ENCODE assay signal across 26 cellular contexts in the genomic region with DNA sequence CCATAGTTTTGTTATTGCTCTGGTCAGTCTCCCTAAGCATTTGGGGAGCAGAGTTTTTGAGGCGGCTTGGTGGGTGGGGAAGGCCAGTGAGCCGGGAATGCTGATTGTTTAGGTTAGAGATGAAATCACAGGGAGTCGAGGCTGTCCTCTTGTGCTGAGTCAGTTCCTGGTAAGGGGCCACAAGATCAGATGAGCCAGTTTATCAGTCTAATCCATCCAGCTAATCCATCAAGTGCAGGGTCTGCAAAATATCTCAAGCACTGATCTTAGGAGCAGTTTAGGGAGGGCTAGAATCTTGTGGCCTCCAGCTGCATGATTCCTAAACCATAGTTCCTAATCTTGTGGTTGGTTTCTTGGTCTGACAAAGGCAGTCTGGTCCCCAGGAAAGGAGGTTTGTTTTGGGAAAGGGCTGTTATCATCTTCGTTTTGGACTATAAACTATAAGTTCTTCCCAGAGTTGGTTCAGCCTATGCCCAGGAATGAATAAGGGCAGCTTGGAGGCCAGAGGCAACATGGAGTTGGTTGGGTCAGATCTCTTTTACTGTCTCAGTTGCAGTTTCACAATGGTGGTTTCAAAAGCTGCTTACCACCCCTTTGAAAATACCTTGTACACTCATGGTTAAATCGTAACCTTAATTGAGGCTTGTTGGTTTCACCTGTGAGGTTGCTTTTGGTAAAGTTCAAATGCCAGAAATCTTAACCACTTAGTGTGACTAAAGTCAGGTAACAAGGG. TPM values are rescaled to one million over a fixed set of nuclear protein-coding genes. Genes with fewer than 3 reads are reported as not detected.
DNase-seq lines count a peak whose midpoint lies in the region; ATAC-seq, FAIRE-seq and TF ChIP-seq lines count a peak whose summit lies in the region.
"Had no signal": no experiment of that assay in that cellular context is flagged by ENCODE, and none has a peak within 500 bp of the region (broad histone marks: within the 10 kb centered on the region; RNA-seq: fewer than 3 reads in every experiment).

No MANE protein-coding gene starts in this region.

- no TSS peak for BruUV-seq in K562 (replicated peaks; lab: Mats Ljungman, UMichigan)

- H3K9me1 ChIP-seq in K562 (ENCODE audit: control insufficient read depth, insufficient read depth, low read length) = no peaks in the 10 kb centered on the region

- H3K4me3 ChIP-seq in K562 = no peak overlapping the region
- H3K4me3 ChIP-seq in foreskin fibroblast (ENCODE audit: low read depth in 1 of 2, low read length in 2 of 2) = no peak overlapping the region
- H3K4me3 ChIP-seq: hepatocyte, lower lobe of right lung, sigmoid colon, upper lobe of right lung had no signal

- H3K27ac Mint-ChIP-seq in stimulated activated naive CD8-positive, alpha-beta T cell treated with anti-CD3 and anti-CD28 coated beads, Interleukin-15, amount 100 ng/mL, for 72 hours = no peak overlapping the region
- H3K27ac Mint-ChIP-seq: activated naive CD8-positive, alpha-beta T cell treated with anti-CD3 and anti-CD28 coated beads, Interleukin-2, amount 10 ng/mL, durations not matched to agents 7 days and 5 days; brain had no signal

- WGBS in K562 (ENCODE audit: insufficient coverage, low coverage, missing lambda C conversion rate) = 20% methylated on average over 5 of the region's 5 CpGs

- CTCF ChIA-PET in K562 (lab: Yijun Ruan, JAX; ENCODE audit: low intra/inter-chr PET ratio) = no interaction called here

- no peak for TF ChIP-seq RAD21 in K562 (CRISPR knock-in tag; conservative IDR thresholded peaks at IDR 0.05 in 1 of 2, IDR thresholded peaks at IDR 0.05 in 1 of 2)

- peak; percentile 70 for ATAC-seq in stimulated activated naive CD8-positive, alpha-beta T cell treated with anti-CD3 and anti-CD28 coated beads, Interleukin-15, amount 100 ng/mL, for 72 hours
- ATAC-seq in stimulated activated naive CD8-positive, alpha-beta T cell treated with anti-CD3 and anti-CD28 coated beads, Interleukin-15, Interleukin-2, amounts not matched to agents 100 U/mL and 50 U/mL, for 24 hours = no peak
- peak; percentile 54 for ATAC-seq in HG03521 (IDR thresholded peaks at IDR 0.05; ENCODE audit: unreplicated experiment)
- ATAC-seq in K562 = no peak
- ATAC-seq in GM21528 (IDR thresholded peaks at IDR 0.05; ENCODE audit: low FRiP score, unreplicated experiment) = no peak
- ATAC-seq: lower lobe of right lung, SK-N-SH treated with all-trans-retinoic acid at 6 μM for 48 hours, upper lobe of right lung had no signal

- H3K4me1 ChIP-seq in K562 (replicated peaks in 1 of 2; ENCODE audit: control insufficient read depth in 2 of 2, insufficient read depth in 2 of 2, low read length in 2 of 2) = peaks cover 0 to 15% of the 10 kb centered on the region in 2 experiments; a peak in 3 of 5 replicates

- no peak overlapping the region for H3K9ac ChIP-seq in K562 (ENCODE audit: insufficient read depth in 1 of 2, low read depth in 2 of 2, low read length in 2 of 2)

- no peak for TF ChIP-seq CTCF in K562 (IDR thresholded peaks at IDR 0.05 in 2 of 3, conservative IDR thresholded peaks at IDR 0.05 in 1 of 3; ENCODE audit: insufficient read depth in 2 of 3, low read depth in 1 of 3, low read length in 3 of 3)
- no peak for TF ChIP-seq CTCF in foreskin fibroblast (IDR thresholded peaks at IDR 0.05; ENCODE audit: low read depth, low read length)

- FAIRE-seq in K562 (lab: Jason Lieb, UNC) = no peak
- FAIRE-seq: A204.1, endothelial cell of umbilical vein had no signal

- no peak overlapping the region for H2AFZ ChIP-seq in K562 (ENCODE audit: low read depth, low read length)
- H2AFZ ChIP-seq: hepatocyte had no signal

- no peak for TF ChIP-seq POLR2A in K562 (conservative IDR thresholded peaks at IDR 0.05)

- no peak overlapping the region for H3K4me3 Mint-ChIP-seq in stimulated activated naive CD8-positive, alpha-beta T cell treated with anti-CD3 and anti-CD28 coated beads, Interleukin-15, amount 100 ng/mL, for 72 hours
- H3K4me3 Mint-ChIP-seq: activated naive CD8-positive, alpha-beta T cell treated with anti-CD3 and anti-CD28 coated beads, Interleukin-2, amount 10 ng/mL, durations not matched to agents 7 days and 5 days; brain had no signal

- intact Hi-C loops in K562 (cut with micrococcal nuclease) (no loop called here), posterior cingulate gyrus (cut with DNase I) (no loop called here)

- peaks cover 30 to 39% of the 10 kb centered on the region in 2 donors for H3K9me3 Mint-ChIP-seq in stimulated activated naive CD8-positive, alpha-beta T cell treated with anti-CD3 and anti-CD28 coated beads, Interleukin-15, amount 100 ng/mL, for 72 hours

- H3K27me3 Mint-ChIP-seq in stimulated activated naive CD8-positive, alpha-beta T cell treated with anti-CD3 and anti-CD28 coated beads, Interleukin-15, amount 100 ng/mL, for 72 hours = no peaks in the 10 kb centered on the region
- H3K27me3 Mint-ChIP-seq: activated naive CD8-positive, alpha-beta T cell treated with anti-CD3 and anti-CD28 coated beads, Interleukin-2, amount 10 ng/mL, durations not matched to agents 7 days and 5 days had no signal

- POLR2A ChIA-PET in K562 (lab: Yijun Ruan, JAX) = no interaction called here

- no peaks in the 10 kb centered on the region for H3K79me2 ChIP-seq in K562 (ENCODE audit: control insufficient read depth, insufficient read depth, low read length)
- H3K79me2 ChIP-seq: hepatocyte had no signal

- H3K4me1 Mint-ChIP-seq in stimulated activated naive CD8-positive, alpha-beta T cell treated with anti-CD3 and anti-CD28 coated beads, Interleukin-15, amount 100 ng/mL, for 72 hours = peaks cover 38% of the 10 kb centered on the region

- peaks cover 7% of the 10 kb centered on the region; the same call in 1 of the 2 replicates for H3K9me3 ChIP-seq in K562 (replicated peaks; ENCODE audit: control insufficient read depth, insufficient read depth, low read depth, low read length)

- H3K27me3 ChIP-seq in K562 (ENCODE audit: control insufficient read depth in 2 of 2, insufficient read depth in 2 of 2, low read length in 2 of 2) = no peaks in the 10 kb centered on the region
- H3K27me3 ChIP-seq: hepatocyte, sigmoid colon, upper lobe of right lung had no signal

- no peaks in the 10 kb centered on the region for H4K20me1 ChIP-seq in K562 (replicated peaks; ENCODE audit: control insufficient read depth, insufficient read depth, low read length)

- in situ Hi-C loops in K562 (cut with MboI) = no loop called here

- H3K27ac ChIP-seq in K562 (ENCODE audit: extremely low read depth, low read depth, low read length) = no peak overlapping the region
- H3K27ac ChIP-seq: hepatocyte, lower lobe of right lung, sigmoid colon, upper lobe of right lung had no signal

- H3K4me2 ChIP-seq in K562 (ENCODE audit: insufficient read depth, low read length) = no peak overlapping the region
- H3K4me2 ChIP-seq: hepatocyte had no signal

- no peaks in the 10 kb centered on the region for H3K36me3 ChIP-seq in K562 (ENCODE audit: control insufficient read depth, insufficient read depth, low read length)
- H3K36me3 ChIP-seq: lower lobe of right lung, sigmoid colon, upper lobe of right lung had no signal

- peak; percentile 42; the same call in 1 of the 2 replicates for TF ChIP-seq EP300 in K562 (IDR thresholded peaks at IDR 0.05; ENCODE audit: low read length)

- peak in 1 of 2 donors; percentile 7 for DNase-seq in stimulated activated naive CD8-positive, alpha-beta T cell treated with anti-CD3 and anti-CD28 coated beads, Interleukin-15, amount 100 ng/mL, for 72 hours
- no peak for DNase-seq in stimulated activated naive CD8-positive, alpha-beta T cell treated with anti-CD3 and anti-CD28 coated beads, Interleukin-15, Interleukin-2, amounts not matched to agents 100 U/mL and 50 U/mL, for 24 hours
- DNase-seq in K562 (ENCODE audit: extremely low read depth in 1 of 4, low spot score in 3 of 4) (no peak), midbrain (lab: John Stamatoyannopoulos, UW) (no peak), foreskin fibroblast (no peak), posterior cingulate gyrus (no peak)
- DNase-seq: activated CD4-positive, CD25-positive, alpha-beta regulatory T cell; activated CD8-positive, alpha-beta memory T cell treated with anti-CD3 and anti-CD28 coated beads for 24 hours; activated naive CD8-positive, alpha-beta T cell treated with anti-CD3 and anti-CD28 coated beads, Interleukin-2, amount 10 ng/mL, durations not matched to agents 7 days and 5 days; activated T-cell treated with anti-CD3 and anti-CD28 coated beads, Interleukin-2, amount 50 U/mL, for 48 hours; Calu3; cortex of kidney; islet precursor cell; lower lobe of right lung; sigmoid colon; stimulated activated naive CD4-positive, alpha-beta T cell treated with Interleukin-2 at 50 U/mL for 16 hours; upper lobe of right lung had no signal

TF ChIP-seq in K562, 482 proteins besides CTCF, POLR2A, EP300 and RAD21 (continues in another document):
- TF ChIP-seq ZNF77 (CRISPR knock-in tag; IDR thresholded peaks at IDR 0.05) (no peak), SIRT6 (IDR thresholded peaks at IDR 0.05; ENCODE audit: low read depth, low read length) (no peak), RFX5 (IDR thresholded peaks at IDR 0.05; ENCODE audit: low read depth, low read length) (no peak), POLR2AphosphoS2 (IDR thresholded peaks at IDR 0.05; ENCODE audit: low read length) (no peak), ZKSCAN3 (CRISPR knock-in tag; IDR thresholded peaks at IDR 0.05) (no peak)

RNA-seq across cellular contexts. Expression of a gene that starts 33.6 kb away (rescaled TPM):
- not detected in 2 replicates for total RNA-seq in K562 (2011; cell fraction: chromatin; rRNA removed; ENCODE audit: low replicate concordance)
- total RNA-seq in K562 (2011; cell fraction: nucleolus; rRNA removed) = not detected in 2 replicates
- not detected in 2 replicates for total RNA-seq in K562 (2011; cell fraction: nucleoplasm; rRNA removed)
- total RNA-seq in K562 (2014; rRNA removed) (not detected in 2 replicates), K562 (2014; rRNA removed; fragmentation: Illumina TruSeq; extraction: Trizol) (not detected in 2 replicates), K562 (2015; rRNA removed; fragmentation: Illumina TruSeq; extraction: Trizol) (not detected in 2 replicates), K562 (2021) (not detected in 2 replicates)
- polyA plus RNA-seq in K562 (2011; rRNA removed) (not detected in 2 replicates), K562 (2014; fragmentation: Illumina TruSeq; extraction: Trizol) (not detected in 2 replicates), K562 (2014; fragmentation: Nextera tagmentation; extraction: Ambion mirVana) (not detected), K562 (2014; rRNA removed) (not detected in 2 replicates)
- polyA plus RNA-seq in K562 (2011; cell fraction: cytosol; rRNA removed) = not detected in 2 replicates
- not detected in 2 replicates for polyA plus RNA-seq in K562 (2011; cell fraction: nucleus; rRNA removed)
- polyA plus RNA-seq in K562 (2012) = not detected in 2 replicates
- not detected in 2 replicates for polyA minus RNA-seq in K562 (2011; rRNA and poly(A)+ RNA removed)
- not detected in 2 replicates for polyA minus RNA-seq in K562 (2011; cell fraction: cytosol; rRNA and poly(A)+ RNA removed)
- not detected in 2 replicates for polyA minus RNA-seq in K562 (2011; cell fraction: nucleus; rRNA and poly(A)+ RNA removed)
- total RNA-seq: activated naive CD8-positive, alpha-beta T cell treated with anti-CD3 and anti-CD28 coated beads, Interleukin-2, amount 10 ng/mL, durations not matched to agents 7 days and 5 days; Calu3; endothelial cell of umbilical vein; hepatocyte; lower lobe of right lung; osteocyte; sigmoid colon; upper lobe of right lung had no signal
- polyA plus RNA-seq: BJ, endothelial cell of umbilical vein, hepatocyte, sigmoid colon had no signal

Comparison
In these comparisons a context has a peak if more than half of its experiments do, and no peak if none do; other contexts are left out.
1. ATAC-seq: peak in stimulated activated naive CD8-positive, alpha-beta T cell treated with anti-CD3 and anti-CD28 coated beads, Interleukin-15, amount 100 ng/mL, for 72 hours (single experiment) and HG03521 (single experiment); none in stimulated activated naive CD8-positive, alpha-beta T cell treated with anti-CD3 and anti-CD28 coated beads, Interleukin-15, Interleukin-2, amounts not matched to agents 100 U/mL and 50 U/mL, for 24 hours (single experiment), K562 (single experiment) and GM21528 (single experiment).